Comparison of ENCODE assay signal across 2 cellular contexts in genomic region chr3:146814601-146815315, GRCh38.
TF ChIP-seq lines count a peak whose summit lies in the region.

No MANE protein-coding gene starts in this region.

TF ChIP-seq in IMR-90, 13 proteins besides CTCF, POLR2A, EP300 and RAD21:
- no peak for TF ChIP-seq FOS (IDR thresholded peaks at IDR 0.05; ENCODE audit: low read depth, low read length)
- TF ChIP-seq CHD1 (IDR thresholded peaks at IDR 0.05; ENCODE audit: low read depth, low read length): no peak
- no peak for TF ChIP-seq SMC3 (IDR thresholded peaks at IDR 0.05; ENCODE audit: low read depth, low read length)
- no peak for TF ChIP-seq RFX5 (IDR thresholded peaks at IDR 0.05; ENCODE audit: low read depth, low read length)
- TF ChIP-seq MAFK (IDR thresholded peaks at IDR 0.05; ENCODE audit: low read depth, low read length): no peak
- TF ChIP-seq MAZ (IDR thresholded peaks at IDR 0.05; ENCODE audit: borderline replicate concordance, low read depth, low read length): no peak
- TF ChIP-seq CEBPB (IDR thresholded peaks at IDR 0.05; ENCODE audit: low read depth, low read length): no peak
- TF ChIP-seq, protein P1, sequence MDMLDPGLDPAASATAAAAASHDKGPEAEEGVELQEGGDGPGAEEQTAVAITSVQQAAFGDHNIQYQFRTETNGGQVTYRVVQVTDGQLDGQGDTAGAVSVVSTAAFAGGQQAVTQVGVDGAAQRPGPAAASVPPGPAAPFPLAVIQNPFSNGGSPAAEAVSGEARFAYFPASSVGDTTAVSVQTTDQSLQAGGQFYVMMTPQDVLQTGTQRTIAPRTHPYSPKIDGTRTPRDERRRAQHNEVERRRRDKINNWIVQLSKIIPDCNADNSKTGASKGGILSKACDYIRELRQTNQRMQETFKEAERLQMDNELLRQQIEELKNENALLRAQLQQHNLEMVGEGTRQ (IDR thresholded peaks at IDR 0.05; ENCODE audit: low read depth, low read length): no peak
- TF ChIP-seq BHLHE40 (IDR thresholded peaks at IDR 0.05; ENCODE audit: low read depth, low read length): no peak
- no peak for TF ChIP-seq MXI1 (IDR thresholded peaks at IDR 0.05; ENCODE audit: borderline replicate concordance, low read depth, low read length)
- no peak for TF ChIP-seq RCOR1 (IDR thresholded peaks at IDR 0.05; ENCODE audit: insufficient replicate concordance, low read length)
- TF ChIP-seq, protein P2, sequence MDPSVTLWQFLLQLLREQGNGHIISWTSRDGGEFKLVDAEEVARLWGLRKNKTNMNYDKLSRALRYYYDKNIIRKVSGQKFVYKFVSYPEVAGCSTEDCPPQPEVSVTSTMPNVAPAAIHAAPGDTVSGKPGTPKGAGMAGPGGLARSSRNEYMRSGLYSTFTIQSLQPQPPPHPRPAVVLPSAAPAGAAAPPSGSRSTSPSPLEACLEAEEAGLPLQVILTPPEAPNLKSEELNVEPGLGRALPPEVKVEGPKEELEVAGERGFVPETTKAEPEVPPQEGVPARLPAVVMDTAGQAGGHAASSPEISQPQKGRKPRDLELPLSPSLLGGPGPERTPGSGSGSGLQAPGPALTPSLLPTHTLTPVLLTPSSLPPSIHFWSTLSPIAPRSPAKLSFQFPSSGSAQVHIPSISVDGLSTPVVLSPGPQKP (IDR thresholded peaks at IDR 0.05; ENCODE audit: borderline replicate concordance, low read depth, low read length): no peak
- TF ChIP-seq NFE2L2 (IDR thresholded peaks at IDR 0.05; ENCODE audit: low read depth, low read length): no peak

TF ChIP-seq in GM12891, 5 proteins besides CTCF, POLR2A, EP300 and RAD21:
- TF ChIP-seq POU2F2 (IDR thresholded peaks at IDR 0.05; ENCODE audit: low read depth, low read length) (no peak), TAF1 (IDR thresholded peaks at IDR 0.05; ENCODE audit: low read depth, low read length) (no peak), PAX5 (IDR thresholded peaks at IDR 0.05; ENCODE audit: insufficient read depth, low read length, severe bottlenecking) (no peak), POLR2AphosphoS5 (IDR thresholded peaks at IDR 0.05; ENCODE audit: low read depth, low read length) (no peak), SPI1 (IDR thresholded peaks at IDR 0.05; ENCODE audit: low read depth, low read length) (no peak)
